In genomic region chr11:71787824-71788454, GRCh38 we compare ENCODE assay signal across 8 cellular contexts. TPM values are rescaled to one million over a fixed set of nuclear protein-coding genes. Genes with fewer than 3 reads are reported as not detected.
DNase-seq lines count a peak whose midpoint lies in the region; ATAC-seq, FAIRE-seq and TF ChIP-seq lines count a peak whose summit lies in the region.
"Not testable (repeated sequence)": the region's sequence is repeated elsewhere in the genome, so short reads cannot be mapped to it uniquely, and the experiment has no call there.

No MANE protein-coding gene starts in this region.

- FAIRE-seq in H1 (lab: Jason Lieb, UNC); kidney (lab: Jason Lieb, UNC): not testable (repeated sequence)

- not testable (repeated sequence) for TF ChIP-seq CTCF in SK-N-SH (IDR thresholded peaks at IDR 0.05); H1 (IDR thresholded peaks at IDR 0.05; ENCODE audit: control extremely low read depth in 1 of 3, insufficient read depth in 1 of 3, low read depth in 1 of 3, low read length in 3 of 3); kidney (IDR thresholded peaks at IDR 0.05; ENCODE audit: borderline replicate concordance, extremely low read depth, insufficient read depth); psoas muscle (IDR thresholded peaks at IDR 0.05); upper lobe of left lung (IDR thresholded peaks at IDR 0.05)

- H3K23me2 ChIP-seq in H1 (ENCODE audit: low read depth, low read length), result not testable (repeated sequence)

- POLR2A ChIA-PET in SK-N-SH (lab: Yijun Ruan, JAX), result interaction anchor here (1.3 kb wide), 1 partner anchor 141 kb away, joined by 3 read pairs; the partner anchor contains the start of genes RNF121 and XNDC1N
- POLR2A ChIA-PET in H1 (lab: Charles Lee; ENCODE audit: partially characterized antibody), result not testable (repeated sequence)

- not testable (repeated sequence) for H3K27me3 ChIP-seq in SK-N-SH (ENCODE audit: insufficient read depth); H1 (replicated peaks in 1 of 4; ENCODE audit: control insufficient read depth in 3 of 4, extremely low read depth in 1 of 4, insufficient read depth in 3 of 4, low read length in 3 of 4); psoas muscle (ENCODE audit: insufficient read depth in 3 of 3, low read length in 2 of 3); upper lobe of left lung

- H4K20me1 ChIP-seq in SK-N-SH (ENCODE audit: insufficient read depth); H1 (replicated peaks in 1 of 2; ENCODE audit: control insufficient read depth in 1 of 2, insufficient read depth in 2 of 2, low read length in 2 of 2): not testable (repeated sequence)

- not testable (repeated sequence) for H3K79me2 ChIP-seq in SK-N-SH (ENCODE audit: insufficient read depth); H1 (ENCODE audit: control insufficient read depth in 1 of 2, insufficient read depth in 2 of 2, low read length in 2 of 2)

- H3K9me3 ChIP-seq in SK-N-SH; H1 (ENCODE audit: insufficient read depth in 2 of 2, low read depth in 1 of 2, low read length in 1 of 2); kidney (ENCODE audit: control insufficient read depth in 1 of 2, low read length in 2 of 2); psoas muscle; upper lobe of left lung: not testable (repeated sequence)

- H3K4me1 ChIP-seq in SK-N-SH (ENCODE audit: control insufficient read depth in 1 of 2, insufficient read depth in 2 of 2, low read depth in 1 of 2, low read length in 1 of 2); H1 (replicated peaks in 1 of 4; ENCODE audit: control insufficient read depth in 3 of 4, insufficient read depth in 4 of 4, low read length in 3 of 4); kidney (ENCODE audit: control insufficient read depth in 1 of 2, insufficient read depth in 1 of 2, low read depth in 1 of 2, low read length in 2 of 2); psoas muscle; upper lobe of left lung: not testable (repeated sequence)

- H2BK12ac ChIP-seq in H1 (ENCODE audit: low read depth, low read length), result not testable (repeated sequence)

- H3K23ac ChIP-seq in H1 (ENCODE audit: insufficient read length), result not testable (repeated sequence)

- not testable (repeated sequence) for TF ChIP-seq EP300 in SK-N-SH (IDR thresholded peaks at IDR 0.05; ENCODE audit: borderline replicate concordance in 1 of 2, low read depth in 1 of 2, low read length in 1 of 2); H1 (IDR thresholded peaks at IDR 0.05; ENCODE audit: borderline replicate concordance in 1 of 2, low read depth in 2 of 2, low read length in 2 of 2); upper lobe of left lung (IDR thresholded peaks at IDR 0.05)

- H4K8ac ChIP-seq in H1 (ENCODE audit: extremely low read depth, insufficient read depth, low read length), result peak overlapping the region; percentile 86; the same call in 1 of the 2 replicates

- peak overlapping the region in 1 of 2 experiments; percentile 59; a peak in 3 of 4 replicates for H3K4me3 ChIP-seq in SK-N-SH (ENCODE audit: low read depth in 2 of 2, low read length in 1 of 2)
- H3K4me3 ChIP-seq in H1 (ENCODE audit: extremely low read depth in 1 of 4, insufficient read depth in 2 of 4, low read depth in 3 of 4, low read length in 4 of 4), result peak overlapping the region; percentile 66 to 74 (median 68)
- peak overlapping the region; percentile 38 to 60 for H3K4me3 ChIP-seq in kidney (ENCODE audit: low read length in 2 of 2)
- peak overlapping the region; percentile 64 for H3K4me3 ChIP-seq in psoas muscle
- peak overlapping the region; percentile 62 to 84 (median 79) for H3K4me3 ChIP-seq in upper lobe of left lung

- H3K36me3 ChIP-seq in SK-N-SH (replicated peaks in 1 of 2; ENCODE audit: control insufficient read depth in 1 of 2, insufficient read depth in 2 of 2, low read length in 1 of 2); H1 (ENCODE audit: control insufficient read depth in 2 of 4, insufficient read depth in 4 of 4, low read length in 3 of 4); kidney (ENCODE audit: control insufficient read depth in 1 of 2, insufficient read depth in 2 of 2, low read length in 2 of 2); psoas muscle (ENCODE audit: insufficient read depth in 1 of 2, low read depth in 1 of 2); upper lobe of left lung: not testable (repeated sequence)

- DNase-seq in ELR (ENCODE audit: low read depth) (peak; percentile 78), NCI-H1092 treated with DMSO at 0.1 percent for 48 hours (lab: John Stamatoyannopoulos, UW) (peak; percentile 32), psoas muscle (peak; percentile 50 to 60)
- DNase-seq in SK-N-SH; H1 (ENCODE audit: low read depth in 1 of 2, low spot score in 2 of 2); kidney; upper lobe of left lung: not testable (repeated sequence)
- peak; percentile 39 for DNase-seq in activated naive CD4-positive, alpha-beta T cell treated with Interleukin-2 at 50 U/mL for 16 hours

- not testable (repeated sequence) for H2BK15ac ChIP-seq in H1 (ENCODE audit: low read length)

- not testable (repeated sequence) for H2BK120ac ChIP-seq in H1 (replicated peaks; ENCODE audit: low read depth, low read length)

- TF ChIP-seq RAD21 in SK-N-SH (IDR thresholded peaks at IDR 0.05; ENCODE audit: low read length); H1 (IDR thresholded peaks at IDR 0.05 in 1 of 2, conservative IDR thresholded peaks at IDR 0.05 in 1 of 2; ENCODE audit: low read depth in 2 of 2, low read length in 2 of 2): not testable (repeated sequence)

- peak overlapping the region; percentile 46 for H4K5ac ChIP-seq in H1 (ENCODE audit: insufficient read length, low read depth, low read length)

- H3K9ac ChIP-seq in SK-N-SH, result peak overlapping the region; percentile 81
- H3K9ac ChIP-seq in H1 (replicated peaks in 1 of 4; ENCODE audit: extremely low read depth in 1 of 4, low read depth in 3 of 4, low read length in 3 of 4), result peak overlapping the region; percentile 67 to 88 (median 74)
- H3K9ac ChIP-seq in kidney (ENCODE audit: low read length in 2 of 2), result peak overlapping the region in 1 of 2 donors; percentile 55

- H3K14ac ChIP-seq in H1 (ENCODE audit: insufficient read length), result not testable (repeated sequence)

- not testable (repeated sequence) for H3K79me1 ChIP-seq in H1 (ENCODE audit: low read depth, low read length)

- H3K9me2 ChIP-seq in SK-N-SH, result not testable (repeated sequence)

- H3K4ac ChIP-seq in H1 (replicated peaks; ENCODE audit: insufficient read length, low read depth, low read length), result not testable (repeated sequence)

- H3K27ac ChIP-seq in SK-N-SH (ENCODE audit: low read depth in 2 of 2, low read length in 1 of 2) (peak overlapping the region; percentile 56 to 64; a peak in 3 of 4 replicates), H1 (ENCODE audit: low read depth, low read length) (peak overlapping the region; percentile 54; the same call in 1 of the 2 replicates), kidney (ENCODE audit: low read depth in 2 of 2, low read length in 2 of 2) (peak overlapping the region in 1 of 2 donors; percentile 51), psoas muscle (peak overlapping the region; percentile 68), upper lobe of left lung (peak overlapping the region; percentile 22 to 88 (median 86))

- H2AFZ ChIP-seq in SK-N-SH (ENCODE audit: low read depth); H1 (ENCODE audit: low read length): not testable (repeated sequence)

- H3K4me2 ChIP-seq in SK-N-SH, result peak overlapping the region; percentile 81; the same call in 1 of the 2 replicates
- H3K4me2 ChIP-seq in H1 (ENCODE audit: insufficient read depth in 1 of 2, low read depth in 2 of 2, low read length in 2 of 2), result peak overlapping the region; percentile 68 to 90

- peak overlapping the region; percentile 60; the same call in 1 of the 2 replicates for H2BK5ac ChIP-seq in H1 (ENCODE audit: low read depth, low read length)

- CTCF ChIA-PET in SK-N-SH (lab: Yijun Ruan, JAX), result not testable (repeated sequence)
- CTCF ChIA-PET in H1 (lab: Charles Lee; ENCODE audit: partially characterized antibody), result interaction anchor here (0.6 to 1.3 kb wide), 2 partner anchors 13 to 238 kb away, joined by 3 read pairs; no protein-coding TSS in a partner anchor

- not testable (repeated sequence) for H3F3A ChIP-seq in SK-N-SH (replicated peaks; ENCODE audit: insufficient read depth)

- not testable (repeated sequence) for TF ChIP-seq POLR2A in H1 (IDR thresholded peaks at IDR 0.05; ENCODE audit: control extremely low read depth in 1 of 2, low read depth in 2 of 2, low read length in 2 of 2); upper lobe of left lung (IDR thresholded peaks at IDR 0.05)

- H3K56ac ChIP-seq in H1 (replicated peaks; ENCODE audit: insufficient read length, low read depth, low read length), result not testable (repeated sequence)

- under 1% methylated on average over 16 of the region's 19 CpGs for WGBS in SK-N-SH (ENCODE audit: low lambda C conversion rate)
- WGBS in H1 (ENCODE audit: extremely low coverage in 1 of 2, insufficient coverage in 1 of 2, insufficient read length in 1 of 2, insufficient replicate concordance in 2 of 2, low coverage in 1 of 2, low lambda C conversion rate in 2 of 2, missing lambda C conversion rate in 1 of 2), 2 experiments, result 3% methylated on average over 17 of the region's 19 CpGs; no CpG with 5 or more reads in 1 of the 2 experiments
- WGBS in psoas muscle, 3 donors, result 1 to 2% (median 1%) methylated on average over 19 of the region's 19 CpGs
- WGBS in upper lobe of left lung, 2 donors, result 3 to 43% methylated on average over 1 to 11 of the region's 19 CpGs

- intact Hi-C loops in kidney (cut with DNase I); psoas muscle (cut with DNase I): not testable (repeated sequence)

- H2BK20ac ChIP-seq in H1 (ENCODE audit: low read length), result not testable (repeated sequence)

- H4K91ac ChIP-seq in H1 (replicated peaks; ENCODE audit: insufficient read length, low read length), result not testable (repeated sequence)

- 0 out of 2 replicates have a peak overlapping the region, but pooled peaks have one; percentile 39 for H2AK5ac ChIP-seq in H1 (ENCODE audit: low read depth, low read length)

- ATAC-seq in psoas muscle; upper lobe of left lung (ENCODE audit: low FRiP score in 2 of 2): not testable (repeated sequence)

- peak overlapping the region; percentile 32; the same call in 1 of the 2 replicates for H3K18ac ChIP-seq in H1 (ENCODE audit: extremely low read depth, low read length)

RNA-seq across cellular contexts. Expression of gene DEFB108B, which starts 45.1 kb away (rescaled TPM):
- not detected in 2 replicates for polyA plus RNA-seq in SK-N-SH (2012; rRNA removed)
- not detected in 2 replicates for polyA plus RNA-seq in SK-N-SH (2012; cell fraction: cytosol; rRNA removed)
- polyA plus RNA-seq in SK-N-SH (2012; cell fraction: nucleus; rRNA removed), result not detected in 2 replicates
- not detected in 2 replicates for total RNA-seq in H1 (2021; fragmentation: NEBNext Ultra II Directional; extraction: Animal tissue kit (Norgen Biotek cat#: 25700))
- polyA plus RNA-seq in H1 (2011; rRNA removed), result not detected in 2 replicates
- not detected for polyA plus RNA-seq in H1 (2011; cell fraction: cytosol; rRNA removed)
- polyA plus RNA-seq in H1 (2011; cell fraction: nucleus; rRNA removed), result not detected
- polyA plus RNA-seq in H1 (2012, experiment 1 of 2), result not detected in 4 replicates
- polyA plus RNA-seq in H1 (2012, experiment 2 of 2), result not detected
- polyA plus RNA-seq in H1 (2013, experiment 1 of 2), result not detected
- not detected for polyA plus RNA-seq in H1 (2013, experiment 2 of 2)
- not detected in 2 replicates for polyA minus RNA-seq in H1 (2011; rRNA and poly(A)+ RNA removed)
- polyA minus RNA-seq in H1 (2011; cell fraction: cytosol; rRNA and poly(A)+ RNA removed), result not detected
- polyA minus RNA-seq in H1 (2011; cell fraction: nucleus; rRNA and poly(A)+ RNA removed), result not detected
- total RNA-seq in kidney, result not detected
- polyA plus RNA-seq in kidney (ENCODE audit: insufficient read depth, low read depth, low replicate concordance), result not detected
- not detected for total RNA-seq in psoas muscle
- polyA plus RNA-seq in psoas muscle, result not detected
- total RNA-seq in upper lobe of left lung, result not detected
